ENCODE assay signal across 11 cellular contexts in the genomic region with DNA sequence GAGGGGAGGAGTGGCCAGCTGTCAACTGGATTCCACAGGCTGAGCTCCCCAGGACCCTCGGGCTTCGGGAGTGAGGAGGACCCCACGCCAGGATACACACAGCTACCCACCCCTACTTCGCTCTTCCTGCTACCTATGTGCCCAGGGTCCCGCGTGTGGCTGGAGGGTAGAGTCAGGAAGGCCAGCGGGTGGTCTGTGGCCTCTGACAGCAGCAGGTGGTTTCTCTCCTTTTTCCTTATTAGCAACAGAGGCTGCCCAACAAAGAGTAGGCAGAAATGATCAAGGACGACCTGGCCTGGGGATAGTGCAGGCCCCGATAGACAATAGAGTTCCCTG. TPM values are rescaled to one million over a fixed set of nuclear protein-coding genes. Genes with fewer than 3 reads are reported as not detected.
DNase-seq lines count a peak whose midpoint lies in the region; ATAC-seq and TF ChIP-seq lines count a peak whose summit lies in the region.
"Had no signal": no experiment of that assay in that cellular context is flagged by ENCODE, and none has a peak within 500 bp of the region (broad histone marks: within the 10 kb centered on the region; RNA-seq: fewer than 3 reads in every experiment).

No MANE protein-coding gene starts in this region.

- H3K27me3 ChIP-seq in RWPE2 (ENCODE audit: insufficient read depth, poor library complexity, severe bottlenecking) (no peaks in the 10 kb centered on the region), gastrocnemius medialis (no peaks in the 10 kb centered on the region)

- H3K9ac ChIP-seq in ES-I3 (ENCODE audit: low read depth, low read length), result peak overlapping the region; percentile 74; the same call in 1 of the 2 replicates
- H3K9ac ChIP-seq: KMS-11 had no signal

- TF ChIP-seq POLR2A in gastrocnemius medialis (IDR thresholded peaks at IDR 0.05), result no peak

- H3K4me3 ChIP-seq in RWPE2 (ENCODE audit: severe bottlenecking) (peak overlapping the region; percentile 94), fibroblast of villous mesenchyme (ENCODE audit: low read depth, low read length) (peak overlapping the region; percentile 66), gastrocnemius medialis (peak overlapping the region; percentile 51 to 75 (median 58))
- H3K4me3 ChIP-seq: SK-N-MC had no signal

- H3K27ac ChIP-seq in RWPE2 (ENCODE audit: poor library complexity, severe bottlenecking), result peak overlapping the region; percentile 44
- peak overlapping the region; percentile 78 to 90 (median 88) for H3K27ac ChIP-seq in gastrocnemius medialis
- H3K27ac ChIP-seq: KMS-11, SK-N-MC had no signal

- ATAC-seq in RWPE2 (ENCODE audit: low read depth) (no peak), gastrocnemius medialis (no peak), HG03457 (IDR thresholded peaks at IDR 0.05; ENCODE audit: unreplicated experiment) (no peak), GM21515 (IDR thresholded peaks at IDR 0.05; ENCODE audit: unreplicated experiment) (no peak)

- DNase-seq in RWPE2 (ENCODE audit: low spot score) (no peak), fibroblast of villous mesenchyme (ENCODE audit: low read depth) (no peak), gastrocnemius medialis (no peak), GM19238 (ENCODE audit: insufficient read length, low spot score) (no peak), hepatic stellate cell (ENCODE audit: low spot score) (no peak)
- DNase-seq: stimulated activated CD4-positive, alpha-beta T cell treated with anti-CD3 and anti-CD28 coated beads, Interleukin-4, amount 100 ng/mL, for 1 hour had no signal

- H3K36me3 ChIP-seq in ES-I3 (ENCODE audit: insufficient read depth, low read length), result no peaks in the 10 kb centered on the region
- no peaks in the 10 kb centered on the region for H3K36me3 ChIP-seq in RWPE2 (ENCODE audit: low read depth)
- no peaks in the 10 kb centered on the region for H3K36me3 ChIP-seq in gastrocnemius medialis

- H3K9me3 ChIP-seq in ES-I3 (ENCODE audit: control insufficient read depth, insufficient read depth, low read length), result no peaks in the 10 kb centered on the region
- H3K9me3 ChIP-seq in RWPE2 (ENCODE audit: severe bottlenecking), result no peaks in the 10 kb centered on the region
- no peaks in the 10 kb centered on the region for H3K9me3 ChIP-seq in gastrocnemius medialis

- in situ Hi-C loops in gastrocnemius medialis (cut with MboI; ENCODE audit: low sequenced_read_pairs in 4 of 4), result no loop called here

- intact Hi-C loops in gastrocnemius medialis (cut with DNase I; ENCODE audit: low total_unique reads), result loop anchor here (2.0 to 5.0 kb wide), 2 partner anchors 91 to 144 kb away; no protein-coding TSS in a partner anchor

- H3K4me1 ChIP-seq in ES-I3 (ENCODE audit: insufficient read depth, low read length), result peaks cover 11% of the 10 kb centered on the region
- peaks cover 4% of the 10 kb centered on the region for H3K4me1 ChIP-seq in RWPE2 (ENCODE audit: insufficient read depth, poor library complexity, severe bottlenecking)
- peaks cover 17% of the 10 kb centered on the region in 2 donors for H3K4me1 ChIP-seq in gastrocnemius medialis

- no peak for TF ChIP-seq CTCF in RWPE2 (IDR thresholded peaks at IDR 0.05; ENCODE audit: poor library complexity, severe bottlenecking)
- TF ChIP-seq CTCF in fibroblast of villous mesenchyme (IDR thresholded peaks at IDR 0.05; ENCODE audit: insufficient read depth, low read depth, low read length), result no peak
- no peak for TF ChIP-seq CTCF in gastrocnemius medialis (IDR thresholded peaks at IDR 0.05 in 4 of 5, conservative IDR thresholded peaks at IDR 0.05 in 1 of 5)

RNA-seq across cellular contexts. Expression of a gene that starts 1.1 kb away (rescaled TPM):
- total RNA-seq in fibroblast of villous mesenchyme (11.0 and 36.7 TPM in 2 replicates), gastrocnemius medialis (10 to 100 TPM; 66.8 to 96.5 (median 78.9) TPM)
